Comparison of ENCODE assay signal across 21 cellular contexts in the genomic region with DNA sequence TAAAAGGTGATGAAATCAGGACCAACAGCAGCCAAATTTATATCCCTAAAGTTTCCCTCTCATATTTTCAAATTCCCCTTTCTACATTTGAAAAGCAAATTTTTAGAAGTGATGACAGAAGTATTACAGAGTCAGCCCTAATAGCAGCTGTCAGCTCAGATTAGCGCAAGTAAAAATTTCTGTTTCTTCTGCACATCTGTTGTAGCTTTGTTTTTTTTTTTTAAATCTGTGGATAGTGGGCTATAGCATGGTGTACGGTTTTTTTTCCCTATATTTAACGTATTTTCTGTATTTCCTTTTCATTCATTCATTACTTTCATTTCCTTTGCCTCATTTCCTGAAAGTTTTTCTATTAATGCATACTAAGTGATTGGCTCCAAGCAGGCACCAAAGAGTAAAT.
DNase-seq lines count a peak whose midpoint lies in the region; ATAC-seq and TF ChIP-seq lines count a peak whose summit lies in the region.
"Had no signal": no experiment of that assay in that cellular context is flagged by ENCODE, and none has a peak within 500 bp of the region (broad histone marks: within the 10 kb centered on the region; RNA-seq: fewer than 3 reads in every experiment).

No MANE protein-coding gene starts in this region.

- no peaks in the 10 kb centered on the region for H3K27me3 ChIP-seq in SJCRH30
- no peaks in the 10 kb centered on the region for H3K27me3 ChIP-seq in CD8-positive, alpha-beta T cell (ENCODE audit: insufficient read depth, low read length)
- H3K27me3 ChIP-seq: MG63 had no signal

- no peak for ATAC-seq in CD8-positive, alpha-beta T cell
- ATAC-seq in GM18870 (IDR thresholded peaks at IDR 0.05; ENCODE audit: unreplicated experiment) (no peak), left colon (no peak)
- ATAC-seq: GM12878, Panc1, T-helper 17 cell had no signal

- no peaks in the 10 kb centered on the region for H3K9me3 Mint-ChIP-seq in HFFc6
- no peaks in the 10 kb centered on the region for H3K9me3 Mint-ChIP-seq in CD8-positive, alpha-beta T cell

- H3K4me3 Mint-ChIP-seq in HFFc6 = peak overlapping the region; percentile 44
- no peak overlapping the region for H3K4me3 Mint-ChIP-seq in CD8-positive, alpha-beta T cell
- H3K4me3 Mint-ChIP-seq: B cell, T-helper 17 cell had no signal

- intact Hi-C loops in CD8-positive, alpha-beta T cell (cut with DNase I, micrococcal nuclease) = no loop called here
- intact Hi-C loops in left colon (cut with DNase I, micrococcal nuclease) = no loop called here

- peak; percentile 63 for DNase-seq in DMS 273 (lab: John Stamatoyannopoulos, UW; ENCODE audit: unreplicated experiment)
- DNase-seq in HFFc6 = no peak
- peak in 1 of 2 experiments; percentile 55 for DNase-seq in SJCRH30
- DNase-seq in CD8-positive, alpha-beta T cell = no peak
- no peak for DNase-seq in GM10248 (ENCODE audit: extremely low spot score)
- DNase-seq in left colon = no peak
- DNase-seq: HCEC 1CT, KBM-7, MG63, NCI-H2081, NCI-H345, NCI-H524 treated with DMSO at 0.1 percent for 48 hours, NCI-H774, SHP77, SK-N-SH, T-helper 17 cell had no signal

- no peaks in the 10 kb centered on the region; the same call in 1 of the 2 replicates for H3K27me3 Mint-ChIP-seq in HFFc6 (ENCODE audit: insufficient read depth)
- no peaks in the 10 kb centered on the region for H3K27me3 Mint-ChIP-seq in CD8-positive, alpha-beta T cell (ENCODE audit: low read depth)

- POLR2A ChIA-PET in CD8-positive, alpha-beta T cell (lab: Charles Lee) = interaction anchor here (0.9 kb wide), 1 partner anchor 19 kb away, joined by 3 read pairs; no protein-coding TSS in a partner anchor
- POLR2A ChIA-PET in GM10248 (lab: Yijun Ruan, JAX) = no interaction called here

- H3K27ac Mint-ChIP-seq in HFFc6 = no peak overlapping the region
- H3K27ac Mint-ChIP-seq in CD8-positive, alpha-beta T cell = no peak overlapping the region
- H3K27ac Mint-ChIP-seq: B cell, T-helper 17 cell had no signal

- CTCF ChIA-PET in CD8-positive, alpha-beta T cell (lab: Charles Lee) = no interaction called here
- CTCF ChIA-PET in GM10248 (lab: Yijun Ruan, JAX) = interaction anchor here (0.6 to 1.2 kb wide), 2 partner anchors 50 to 1428 kb away, joined by 3 read pairs; no protein-coding TSS in a partner anchor

- peaks cover 38% of the 10 kb centered on the region for H3K4me1 ChIP-seq in SJCRH30
- H3K4me1 ChIP-seq in CD8-positive, alpha-beta T cell (ENCODE audit: insufficient read depth, low read length) = no peaks in the 10 kb centered on the region

- H3K36me3 ChIP-seq in SJCRH30 = no peaks in the 10 kb centered on the region
- no peaks in the 10 kb centered on the region for H3K36me3 ChIP-seq in CD8-positive, alpha-beta T cell (ENCODE audit: insufficient read depth, low read length)
- H3K36me3 ChIP-seq: MG63 had no signal

- TF ChIP-seq CTCF in HFFc6 (IDR thresholded peaks at IDR 0.05) (no peak), GM10248 (IDR thresholded peaks at IDR 0.05; ENCODE audit: control extremely low read depth, extremely low read depth, low read depth, missing control alignments) (no peak)
- TF ChIP-seq CTCF in CD8-positive, alpha-beta T cell (IDR thresholded peaks at IDR 0.05) = no peak

- H3K4me3 ChIP-seq in SJCRH30 = peak overlapping the region; percentile 17
- H3K4me3 ChIP-seq in CD8-positive, alpha-beta T cell (ENCODE audit: low read depth, low read length) = no peak overlapping the region
- H3K4me3 ChIP-seq: GM12878, MG63 had no signal

- peaks cover 82% of the 10 kb centered on the region for H3K4me1 Mint-ChIP-seq in HFFc6 (ENCODE audit: low read depth)
- no peaks in the 10 kb centered on the region for H3K4me1 Mint-ChIP-seq in CD8-positive, alpha-beta T cell (ENCODE audit: low read depth)
- H3K4me1 Mint-ChIP-seq: B cell, T-helper 17 cell had no signal

- no peaks in the 10 kb centered on the region for H3K36me3 Mint-ChIP-seq in HFFc6 (ENCODE audit: low read depth)
- H3K36me3 Mint-ChIP-seq in CD8-positive, alpha-beta T cell = no peaks in the 10 kb centered on the region

- no peaks in the 10 kb centered on the region for H3K9me3 ChIP-seq in SJCRH30 (replicated peaks)
- H3K9me3 ChIP-seq in CD8-positive, alpha-beta T cell (ENCODE audit: low read length) = no peaks in the 10 kb centered on the region
- H3K9me3 ChIP-seq: MG63, SK-N-SH had no signal

- peak overlapping the region; percentile 7; the same call in 1 of the 2 replicates for H3K27ac ChIP-seq in SJCRH30
- H3K27ac ChIP-seq in CD8-positive, alpha-beta T cell (ENCODE audit: low read depth, low read length) = no peak overlapping the region
- H3K27ac ChIP-seq: RWPE1 had no signal
